11 cellular contexts compared by ENCODE assay signal in the genomic region with DNA sequence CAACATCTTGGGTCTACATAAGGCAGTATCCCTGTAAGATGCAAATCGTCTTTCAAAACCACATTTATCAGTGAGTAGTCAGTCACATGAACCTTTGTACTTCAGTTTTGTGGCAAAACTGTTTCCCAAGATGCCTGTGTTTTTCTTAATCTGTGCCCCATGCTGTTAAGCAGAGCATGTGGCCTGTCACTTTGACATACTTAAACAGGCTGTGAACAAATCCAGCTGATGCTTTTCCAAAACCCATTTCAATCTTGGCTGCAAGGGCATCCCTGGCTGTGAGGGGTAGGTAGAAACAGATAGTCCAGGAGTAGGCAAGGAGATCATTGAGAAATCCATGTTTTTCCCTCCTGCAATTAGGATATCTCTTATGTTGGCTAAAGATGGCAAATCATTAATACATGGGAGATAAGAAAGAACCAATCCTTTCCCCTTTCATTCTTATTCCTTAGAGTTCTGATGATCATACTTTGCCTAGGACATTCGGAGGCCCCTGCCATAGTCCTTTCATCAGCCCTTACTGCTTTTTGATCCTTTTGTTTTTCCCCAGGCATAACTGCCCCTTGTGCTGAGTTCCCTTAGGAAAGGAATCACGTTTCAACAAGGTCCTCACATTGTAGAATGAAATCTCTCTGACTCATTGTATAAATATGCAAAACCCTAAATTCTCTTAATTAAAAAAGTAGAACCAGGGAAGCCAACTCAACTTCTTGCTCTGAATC.
DNase-seq lines count a peak whose midpoint lies in the region; ATAC-seq and TF ChIP-seq lines count a peak whose summit lies in the region.
"Had no signal": no experiment of that assay in that cellular context is flagged by ENCODE, and none has a peak within 500 bp of the region (broad histone marks: within the 10 kb centered on the region; RNA-seq: fewer than 3 reads in every experiment).

No MANE protein-coding gene starts in this region.

- WGBS in mesodermal cell (ENCODE audit: insufficient coverage in 2 of 2), 2 experiments, result 52 to 80% methylated on average over 2 of the region's 3 CpGs

- H3K79me2 ChIP-seq in Loucy (ENCODE audit: insufficient read depth, low read length), result no peaks in the 10 kb centered on the region

- DNase-seq in Daoy (ENCODE audit: low read depth), result peak; percentile 11
- DNase-seq in cerebellar cortex (ENCODE audit: low spot score), result peak; percentile 79
- DNase-seq in H7, result no peak
- no peak for DNase-seq in activated CD4-positive, CD25-positive, alpha-beta regulatory T cell treated with anti-CD3 and anti-CD28 coated beads, Interleukin-2, amount 50 U/mL, for 72 hours
- DNase-seq: KG1, left lung had no signal

- no peak overlapping the region for H3K4me2 ChIP-seq in Loucy (ENCODE audit: low read depth, low read length, poor library complexity, severe bottlenecking)

- H3K36me3 ChIP-seq in Loucy (ENCODE audit: insufficient read depth, low read length) (no peaks in the 10 kb centered on the region), mesodermal cell (ENCODE audit: control insufficient read depth, insufficient read depth, low read length) (no peaks in the 10 kb centered on the region), H7 (replicated peaks; ENCODE audit: control insufficient read depth, insufficient read depth, low read length) (no peaks in the 10 kb centered on the region)
- H3K36me3 ChIP-seq: left lung had no signal

- H3F3A ChIP-seq in Loucy (ENCODE audit: low read depth), result no peaks in the 10 kb centered on the region

- H3K9me2 ChIP-seq in Loucy (replicated peaks; ENCODE audit: low read depth, low read length), result no peaks in the 10 kb centered on the region

- peak overlapping the region; percentile 16 for H3K27ac ChIP-seq in mesodermal cell (ENCODE audit: low read depth, low read length, severe bottlenecking)
- H3K27ac ChIP-seq: left lung, VCaP had no signal

- no peaks in the 10 kb centered on the region for H4K20me1 ChIP-seq in Loucy (ENCODE audit: insufficient read depth, low read length, poor library complexity, severe bottlenecking)

- TF ChIP-seq POLR2A in GM18505 (IDR thresholded peaks at IDR 0.05; ENCODE audit: borderline replicate concordance, extremely low read depth, insufficient read depth, insufficient read length), result no peak

- no peak overlapping the region for H3K9ac ChIP-seq in Loucy (ENCODE audit: low read depth, low read length, poor library complexity, severe bottlenecking)

- H3K4me3 ChIP-seq in Loucy (ENCODE audit: low read length, poor library complexity, severe bottlenecking) (no peak overlapping the region), mesodermal cell (ENCODE audit: extremely low read depth, insufficient read depth, low read length, poor library complexity, severe bottlenecking) (no peak overlapping the region), H7 (ENCODE audit: insufficient read depth, low read depth, low read length) (no peak overlapping the region)
- H3K4me3 ChIP-seq: left lung had no signal

- H3K9me3 ChIP-seq in Loucy (ENCODE audit: insufficient read depth, low read depth, low read length) (no peaks in the 10 kb centered on the region), mesodermal cell (ENCODE audit: control insufficient read depth, low read length) (no peaks in the 10 kb centered on the region)
- H3K9me3 ChIP-seq: left lung had no signal

- TF ChIP-seq CTCF in Loucy (conservative IDR thresholded peaks at IDR 0.05; ENCODE audit: low read length), result no peak

- 0 out of 2 replicates have a peak overlapping the region, but pooled peaks have one; percentile 13 for H2AFZ ChIP-seq in Loucy (ENCODE audit: low read length)

- H3K4me1 ChIP-seq in Loucy (ENCODE audit: insufficient read depth, low read length, poor library complexity, severe bottlenecking) (peaks cover 15% of the 10 kb centered on the region), mesodermal cell (ENCODE audit: control insufficient read depth, insufficient read depth, low read length, poor library complexity, severe bottlenecking) (peaks cover 5% of the 10 kb centered on the region)
- H3K4me1 ChIP-seq: left lung had no signal

- no peak for ATAC-seq in GM18505 (IDR thresholded peaks at IDR 0.05; ENCODE audit: unreplicated experiment)
- ATAC-seq in GM19397 (IDR thresholded peaks at IDR 0.05; ENCODE audit: unreplicated experiment), result no peak
- ATAC-seq: left lung had no signal

- H3K27me3 ChIP-seq in Loucy (ENCODE audit: insufficient read depth, low read length, poor library complexity, severe bottlenecking) (no peaks in the 10 kb centered on the region), H7 (ENCODE audit: control insufficient read depth, insufficient read depth, low read length) (no peaks in the 10 kb centered on the region)
- H3K27me3 ChIP-seq: left lung had no signal

Comparison
In these comparisons a context has a peak if more than half of its experiments do, and no peak if none do; other contexts are left out.
1. DNase-seq: peak in Daoy (single experiment) and cerebellar cortex (single experiment); none in H7 (single experiment) and activated CD4-positive, CD25-positive, alpha-beta regulatory T cell treated with anti-CD3 and anti-CD28 coated beads, Interleukin-2, amount 50 U/mL, for 72 hours (single experiment).